Comparison of ENCODE assay signal across 8 cellular contexts in the genomic region with DNA sequence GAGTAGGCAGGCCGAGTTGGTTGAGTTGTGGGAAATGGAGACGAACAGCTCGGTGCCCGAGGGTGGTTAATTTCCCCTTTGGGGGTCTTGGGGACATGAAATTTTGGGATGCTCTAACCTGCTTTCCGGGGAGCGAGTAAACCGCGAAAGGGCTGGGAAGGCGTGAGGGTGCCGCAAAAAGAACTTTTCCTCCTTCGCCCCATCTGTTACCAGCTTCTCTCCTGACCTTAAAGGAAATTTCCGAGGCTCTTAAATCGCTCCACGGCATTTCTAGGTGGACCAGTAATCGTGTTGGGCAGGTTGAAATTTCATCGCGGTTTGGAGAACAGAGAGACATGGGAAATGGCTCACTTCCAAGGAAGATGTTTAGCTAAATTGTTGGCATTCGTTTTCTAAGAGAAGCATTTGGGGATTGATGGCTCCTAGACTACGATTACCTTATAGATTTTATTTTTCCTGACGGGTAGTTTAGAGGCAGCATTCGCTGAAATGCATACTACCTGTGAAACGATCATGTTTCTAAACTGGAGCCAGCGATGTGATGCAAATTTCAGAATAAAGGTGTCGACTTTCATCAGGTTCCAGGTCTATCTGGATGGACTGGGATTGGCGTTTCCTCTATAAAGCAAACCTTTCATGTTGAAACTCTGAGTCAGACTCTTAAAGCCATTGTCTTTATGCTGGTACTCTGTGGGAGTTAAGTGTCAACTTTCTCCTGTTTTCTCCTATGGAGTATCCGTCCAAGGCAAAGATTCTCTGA. TPM values are rescaled to one million over a fixed set of nuclear protein-coding genes. Genes with fewer than 3 reads are reported as not detected.
A peak's percentile ranks its signal among the peaks of the same experiment; 100 is the strongest.
DNase-seq lines count a peak whose midpoint lies in the region; ATAC-seq lines count a peak whose summit lies in the region.

No MANE protein-coding gene starts in this region.

- H3K27ac Mint-ChIP-seq in activated naive CD4-positive, alpha-beta T cell treated with anti-CD3 and anti-CD28 coated beads, Interleukin-2, amount 50 U/mL, for 24 hours, result peak overlapping the region; percentile 91
- peak overlapping the region; percentile 85 for H3K27ac Mint-ChIP-seq in activated naive CD8-positive, alpha-beta T cell treated with anti-CD3 and anti-CD28 coated beads for 36 hours

- no peaks in the 10 kb centered on the region for H3K36me3 Mint-ChIP-seq in activated naive CD4-positive, alpha-beta T cell treated with anti-CD3 and anti-CD28 coated beads, Interleukin-2, amount 50 U/mL, for 24 hours
- peaks cover 14% of the 10 kb centered on the region for H3K36me3 Mint-ChIP-seq in activated naive CD8-positive, alpha-beta T cell treated with anti-CD3 and anti-CD28 coated beads for 36 hours

- peak overlapping the region; percentile 90 for H3K4me3 Mint-ChIP-seq in activated naive CD4-positive, alpha-beta T cell treated with anti-CD3 and anti-CD28 coated beads, Interleukin-2, amount 50 U/mL, for 24 hours
- peak overlapping the region; percentile 91 for H3K4me3 Mint-ChIP-seq in activated naive CD8-positive, alpha-beta T cell treated with anti-CD3 and anti-CD28 coated beads for 36 hours

- no peak for ATAC-seq in HG02588 (IDR thresholded peaks at IDR 0.05; ENCODE audit: unreplicated experiment)

- H3K27me3 Mint-ChIP-seq in activated naive CD4-positive, alpha-beta T cell treated with anti-CD3 and anti-CD28 coated beads, Interleukin-2, amount 50 U/mL, for 24 hours, result no peaks in the 10 kb centered on the region
- H3K27me3 Mint-ChIP-seq in activated naive CD8-positive, alpha-beta T cell treated with anti-CD3 and anti-CD28 coated beads for 36 hours, result no peaks in the 10 kb centered on the region

- H3K9me3 Mint-ChIP-seq in activated naive CD4-positive, alpha-beta T cell treated with anti-CD3 and anti-CD28 coated beads, Interleukin-2, amount 50 U/mL, for 24 hours, result no peaks in the 10 kb centered on the region
- no peaks in the 10 kb centered on the region for H3K9me3 Mint-ChIP-seq in activated naive CD8-positive, alpha-beta T cell treated with anti-CD3 and anti-CD28 coated beads for 36 hours

- H3K4me1 Mint-ChIP-seq in activated naive CD4-positive, alpha-beta T cell treated with anti-CD3 and anti-CD28 coated beads, Interleukin-2, amount 50 U/mL, for 24 hours, result peaks cover 61% of the 10 kb centered on the region
- H3K4me1 Mint-ChIP-seq in activated naive CD8-positive, alpha-beta T cell treated with anti-CD3 and anti-CD28 coated beads for 36 hours, result peaks cover 51% of the 10 kb centered on the region

- DNase-seq in activated naive CD4-positive, alpha-beta T cell treated with anti-CD3 and anti-CD28 coated beads, Interleukin-2, amount 50 U/mL, for 16 hours, result no peak
- DNase-seq in NCI-H2171 (lab: John Stamatoyannopoulos, UW) (peak; percentile 61), hepatic stellate cell (ENCODE audit: low spot score) (peak; percentile 22), putamen (ENCODE audit: low spot score) (peak; percentile 34), DMS114 treated with DMSO at 0.1 percent for 48 hours (lab: John Stamatoyannopoulos, UW; ENCODE audit: unreplicated experiment) (no peak)
- DNase-seq in activated naive CD8-positive, alpha-beta T cell treated with anti-CD3 and anti-CD28 coated beads for 36 hours, result no peak

RNA-seq across cellular contexts. Expression of a gene that starts 1.5 kb away (rescaled TPM):
- 10 to 100 TPM; 39.9 to 42.9 TPM for total RNA-seq in activated naive CD8-positive, alpha-beta T cell treated with anti-CD3 and anti-CD28 coated beads for 36 hours

Comparison
In these comparisons a context has a peak if more than half of its experiments do, and no peak if none do; other contexts are left out.
1. DNase-seq: peak in NCI-H2171 (single experiment), hepatic stellate cell (single experiment) and putamen (single experiment); none in activated naive CD4-positive, alpha-beta T cell treated with anti-CD3 and anti-CD28 coated beads, Interleukin-2, amount 50 U/mL, for 16 hours (single experiment), activated naive CD8-positive, alpha-beta T cell treated with anti-CD3 and anti-CD28 coated beads for 36 hours (single experiment) and DMS114 treated with DMSO at 0.1 percent for 48 hours (single experiment).